9 cellular contexts compared by ENCODE assay signal in the genomic region with DNA sequence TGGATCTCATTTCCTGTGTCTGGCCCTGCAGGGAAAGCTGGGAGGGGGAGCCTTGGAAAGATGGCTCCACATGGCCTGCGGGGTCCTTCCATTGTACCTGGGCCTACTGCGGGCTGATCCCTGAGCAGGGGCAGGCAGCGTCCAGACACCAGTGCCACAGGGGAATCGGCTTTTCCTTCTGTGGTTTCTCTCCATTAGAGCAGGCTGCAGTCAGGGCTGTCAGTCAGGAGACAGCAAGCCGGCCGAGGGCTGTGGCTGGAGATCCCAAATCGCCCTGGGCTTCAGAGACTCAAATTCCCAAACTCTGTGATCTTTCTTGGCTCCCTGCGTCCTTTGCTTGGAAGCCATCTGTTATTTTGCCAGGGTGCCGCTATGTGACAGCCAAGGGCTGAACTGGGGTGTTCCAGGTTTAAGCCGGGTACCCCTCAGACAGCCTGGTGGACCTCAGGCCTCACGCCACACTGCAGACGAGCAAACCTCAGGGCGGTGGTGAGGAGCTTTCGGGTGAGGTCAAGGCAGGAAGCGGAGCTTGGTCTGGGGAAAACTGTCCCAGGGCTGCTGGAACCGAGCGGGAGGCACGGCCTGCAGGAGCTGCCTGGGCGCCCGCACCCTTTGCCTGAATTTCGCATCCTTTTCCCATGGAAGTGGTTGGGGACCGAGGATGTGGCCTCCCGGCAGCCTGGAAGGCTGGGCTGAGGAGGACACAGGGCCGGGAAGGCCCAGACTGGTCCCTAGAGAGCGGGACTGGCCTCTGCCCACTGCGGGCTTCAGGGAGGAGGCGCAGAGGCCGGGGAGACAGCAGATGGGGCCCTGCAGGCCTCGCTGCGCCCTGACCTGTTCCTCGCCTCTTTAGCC. TPM values are rescaled to one million over a fixed set of nuclear protein-coding genes. Genes with fewer than 3 reads are reported as not detected.
DNase-seq lines count a peak whose midpoint lies in the region; ATAC-seq and TF ChIP-seq lines count a peak whose summit lies in the region.
"Had no signal": no experiment of that assay in that cellular context is flagged by ENCODE, and none has a peak within 500 bp of the region (broad histone marks: within the 10 kb centered on the region; RNA-seq: fewer than 3 reads in every experiment).

No MANE protein-coding gene starts in this region.

- H3K9me3 ChIP-seq in thyroid gland = no peaks in the 10 kb centered on the region

- H3K4me1 ChIP-seq in KMS-11 (ENCODE audit: low read depth, poor library complexity, severe bottlenecking) (peaks cover 7% of the 10 kb centered on the region), thyroid gland (peaks cover 0 to 20% of the 10 kb centered on the region in 2 donors)

- intact Hi-C loops in thyroid gland (cut with DNase I) (no loop called here), posterior cingulate gyrus (cut with DNase I) (no loop called here)

- H3K4me2 ChIP-seq in KMS-11 = peak overlapping the region; percentile 71

- peaks cover 16% of the 10 kb centered on the region; the same call in 1 of the 2 replicates for H3K79me2 ChIP-seq in KMS-11 (ENCODE audit: insufficient read depth, low read depth)

- no peak for DNase-seq in GM12864 (ENCODE audit: low read depth)
- no peak for DNase-seq in coronary artery (ENCODE audit: low spot score)
- no peak for DNase-seq in omental fat pad (ENCODE audit: low spot score)
- no peak for DNase-seq in thyroid gland
- no peak for DNase-seq in posterior cingulate gyrus
- DNase-seq in hypothalamus (lab: John Stamatoyannopoulos, UW) = no peak

- H2AFZ ChIP-seq in KMS-11 (ENCODE audit: low read depth) = peak overlapping the region; percentile 90

- H3K36me3 ChIP-seq in KMS-11 (ENCODE audit: insufficient read depth) (no peaks in the 10 kb centered on the region), thyroid gland (no peaks in the 10 kb centered on the region)
- H3K36me3 ChIP-seq: cardiac muscle cell had no signal

- H3K27me3 ChIP-seq in KMS-11 (ENCODE audit: insufficient read depth, low read depth) = no peaks in the 10 kb centered on the region
- H3K27me3 ChIP-seq in thyroid gland = peaks cover 16% of the 10 kb centered on the region

- no peak for TF ChIP-seq CTCF in GM12864 (IDR thresholded peaks at IDR 0.05; ENCODE audit: low read depth, low read length, missing control alignments)
- TF ChIP-seq CTCF in KMS-11 (conservative IDR thresholded peaks at IDR 0.05; ENCODE audit: low read depth, low read length) = no peak
- no peak for TF ChIP-seq CTCF in coronary artery (IDR thresholded peaks at IDR 0.05)
- no peak for TF ChIP-seq CTCF in omental fat pad (IDR thresholded peaks at IDR 0.05)
- TF ChIP-seq CTCF in thyroid gland (IDR thresholded peaks at IDR 0.05) = no peak

- H4K20me1 ChIP-seq in KMS-11 (ENCODE audit: insufficient read depth) = no peaks in the 10 kb centered on the region

- peak overlapping the region; percentile 49; the same call in 1 of the 2 replicates for H3K9ac ChIP-seq in KMS-11

- ATAC-seq in omental fat pad (ENCODE audit: low FRiP score) (peak; percentile 17), GM18861 (IDR thresholded peaks at IDR 0.05; ENCODE audit: unreplicated experiment) (no peak)

- TF ChIP-seq POLR2A in thyroid gland (IDR thresholded peaks at IDR 0.05) = no peak

- peak overlapping the region; percentile 60 for H3K4me3 ChIP-seq in GM12864 (ENCODE audit: low read depth, low read length)
- H3K4me3 ChIP-seq in KMS-11 (IDR thresholded peaks at IDR 0.05; ENCODE audit: insufficient read depth, low read depth, low read length) = no peak overlapping the region
- H3K4me3 ChIP-seq in coronary artery = peak overlapping the region; percentile 62
- H3K4me3 ChIP-seq in thyroid gland (replicated peaks in 1 of 3) = no peak overlapping the region

- peak overlapping the region; percentile 59 for H3K27ac ChIP-seq in KMS-11
- H3K27ac ChIP-seq in coronary artery = no peak overlapping the region
- H3K27ac ChIP-seq in thyroid gland = no peak overlapping the region
- H3K27ac ChIP-seq: cardiac muscle cell had no signal

- 78 to 91% methylated on average over 13 to 17 of the region's 31 CpGs for WGBS in thyroid gland, 2 donors

RNA-seq across cellular contexts. Expression of a gene that starts 1.5 kb away (rescaled TPM):
- total RNA-seq in omental fat pad (1 to 10 TPM in 2 of 4 donors, under 1 TPM in 1, not detected in 1; 0.19 to 2.4 (median 1.1) TPM), thyroid gland (1 to 10 TPM in 1 of 4 donors, under 1 TPM in 1, not detected in 2; 0.44 to 1.1 TPM)

RNA-seq across cellular contexts. Expression of a gene that starts 13.6 kb away (rescaled TPM):
- total RNA-seq in omental fat pad = 1,000 to 10,000 TPM; 4,137 to 5,837 (median 4,637) TPM
- total RNA-seq in thyroid gland = 1,000 to 10,000 TPM; 5,127 to 8,436 (median 6,104) TPM

RNA-seq across cellular contexts. Expression of a gene that starts 39.4 kb away (rescaled TPM):
- 1 to 10 TPM in 1 of 4 donors, not detected in 3; 1.1 TPM for total RNA-seq in omental fat pad
- 1 to 10 TPM in 2 of 4 donors, under 1 TPM in 2; 0.29 to 5.0 (median 1.3) TPM for total RNA-seq in thyroid gland

Comparison
In these comparisons a context has a peak if more than half of its experiments do, and no peak if none do; other contexts are left out.
1. H3K4me3 ChIP-seq: peak in GM12864 (single experiment) and coronary artery (single experiment); none in KMS-11 (single experiment) and thyroid gland (0 of 3).